Comparison of ENCODE assay signal across 1 cellular context in the genomic region with DNA sequence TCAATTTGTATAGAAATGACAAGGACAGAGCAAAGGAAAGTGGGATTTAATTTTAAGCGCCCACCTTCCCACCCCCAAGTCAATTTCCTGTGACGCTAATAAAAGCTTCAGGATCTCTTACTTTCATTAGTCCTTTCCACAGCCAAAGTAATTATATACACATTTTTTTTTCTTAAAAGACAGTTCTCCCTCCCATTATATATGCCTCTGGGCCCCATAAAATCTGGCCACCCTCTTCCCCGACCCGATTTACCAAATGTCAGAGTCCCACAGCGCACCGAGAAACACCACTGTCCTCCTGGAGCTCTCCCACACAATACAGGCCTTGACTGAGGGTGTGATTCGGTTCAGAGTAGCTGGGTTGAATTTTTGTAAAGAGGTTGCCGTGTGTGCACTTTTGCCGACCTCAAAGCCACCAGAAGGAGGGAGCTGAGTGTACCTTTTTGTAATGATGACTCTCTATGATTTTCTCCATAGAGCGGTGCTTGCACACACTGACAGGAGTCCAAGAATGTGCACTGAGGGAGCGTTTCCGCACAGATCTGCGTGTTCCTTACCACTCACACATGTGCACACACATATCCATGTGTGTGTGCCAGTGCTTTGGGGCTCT.
TF ChIP-seq lines count a peak whose summit lies in the region.

No MANE protein-coding gene starts in this region.

TF ChIP-seq in K562, 482 proteins besides CTCF, POLR2A, EP300 and RAD21:
- TF ChIP-seq, protein P1, sequence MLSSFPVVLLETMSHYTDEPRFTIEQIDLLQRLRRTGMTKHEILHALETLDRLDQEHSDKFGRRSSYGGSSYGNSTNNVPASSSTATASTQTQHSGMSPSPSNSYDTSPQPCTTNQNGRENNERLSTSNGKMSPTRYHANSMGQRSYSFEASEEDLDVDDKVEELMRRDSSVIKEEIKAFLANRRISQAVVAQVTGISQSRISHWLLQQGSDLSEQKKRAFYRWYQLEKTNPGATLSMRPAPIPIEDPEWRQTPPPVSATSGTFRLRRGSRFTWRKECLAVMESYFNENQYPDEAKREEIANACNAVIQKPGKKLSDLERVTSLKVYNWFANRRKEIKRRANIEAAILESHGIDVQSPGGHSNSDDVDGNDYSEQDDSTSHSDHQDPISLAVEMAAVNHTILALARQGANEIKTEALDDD (IDR thresholded peaks at IDR 0.05), result no peak
- TF ChIP-seq, protein P2, sequence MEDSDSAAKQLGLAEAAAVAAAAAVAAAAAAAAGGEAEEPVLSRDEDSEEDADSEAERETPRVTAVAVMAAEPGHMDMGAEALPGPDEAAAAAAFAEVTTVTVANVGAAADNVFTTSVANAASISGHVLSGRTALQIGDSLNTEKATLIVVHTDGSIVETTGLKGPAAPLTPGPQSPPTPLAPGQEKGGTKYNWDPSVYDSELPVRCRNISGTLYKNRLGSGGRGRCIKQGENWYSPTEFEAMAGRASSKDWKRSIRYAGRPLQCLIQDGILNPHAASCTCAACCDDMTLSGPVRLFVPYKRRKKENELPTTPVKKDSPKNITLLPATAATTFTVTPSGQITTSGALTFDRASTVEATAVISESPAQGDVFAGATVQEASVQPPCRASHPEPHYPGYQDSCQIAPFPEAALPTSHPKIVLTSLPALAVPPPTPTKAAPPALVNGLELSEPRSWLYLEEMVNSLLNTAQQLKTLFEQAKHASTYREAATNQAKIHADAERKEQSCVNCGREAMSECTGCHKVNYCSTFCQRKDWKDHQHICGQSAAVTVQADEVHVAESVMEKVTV (CRISPR knock-in tag; IDR thresholded peaks at IDR 0.05), result 0 out of 2 replicates have a peak, but pooled peaks have one; percentile 0
- peak; percentile 13; the same call in 1 of the 2 replicates for TF ChIP-seq CXXC5 (CRISPR knock-in tag; IDR thresholded peaks at IDR 0.05)
